Comparison of ENCODE assay signal across 20 cellular contexts in the genomic region with DNA sequence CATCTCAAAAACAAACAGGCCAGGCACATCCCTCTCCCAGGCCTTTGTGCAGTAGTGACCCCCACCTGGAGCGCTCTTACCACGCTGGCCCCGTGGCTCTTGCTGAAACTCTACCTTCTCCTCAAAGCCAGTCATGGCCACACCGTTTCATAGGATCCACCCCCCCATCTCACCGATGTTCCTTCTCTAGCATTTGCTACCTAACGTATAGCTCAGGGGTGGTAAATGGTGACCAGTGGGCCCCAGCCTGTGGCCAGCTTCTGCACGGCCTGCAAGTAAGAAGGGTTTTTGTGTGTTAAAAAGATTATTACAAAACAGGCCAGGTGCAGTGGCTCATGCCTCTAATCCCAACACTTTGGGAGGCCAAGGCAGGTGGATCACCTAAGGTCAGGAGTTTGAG.
"Had no signal": no experiment of that assay in that cellular context is flagged by ENCODE, and none has a peak within 500 bp of the region (broad histone marks: within the 10 kb centered on the region; RNA-seq: fewer than 3 reads in every experiment).

No MANE protein-coding gene starts in this region.

- ATAC-seq: left lobe of liver had no signal

- H3K4me3 Mint-ChIP-seq: activated naive CD4-positive, alpha-beta T cell treated with anti-CD3 and anti-CD28 coated beads, Interleukin-2, amount 10 ng/mL, durations not matched to agents 7 days and 5 days; activated T-cell treated with anti-CD3 and anti-CD28 coated beads, Interleukin-2, amount 50 U/mL, for 72 hours; brain; dendritic cell treated with granulocyte-macrophage colony-stimulating factor and Interleukin-4, amounts not matched to agents 40 ng/mL and 50 ng/mL, for 4 days; naive B cell; T-helper 1 cell treated with Interleukin-12 subunit alpha and Interleukin-12 subunit beta and Interleukin-4 antibody, amounts not matched to agents 30 μg/mL and 1 μg/mL, for 36 hours had no signal

- H3K36me3 Mint-ChIP-seq: activated naive CD4-positive, alpha-beta T cell treated with anti-CD3 and anti-CD28 coated beads, Interleukin-2, amount 10 ng/mL, durations not matched to agents 7 days and 5 days; brain; naive B cell had no signal

- H3K27me3 Mint-ChIP-seq: brain had no signal

- DNase-seq: activated CD4-positive, alpha-beta T cell treated with anti-CD3 and anti-CD28 coated beads, Interleukin-2, amount 50 U/mL, for 1 hour; activated effector memory CD4-positive, alpha-beta T cell treated with anti-CD3 and anti-CD28 coated beads, Interleukin-2, amount 50 U/mL, for 16 hours; activated naive CD4-positive, alpha-beta T cell treated with anti-CD3 and anti-CD28 coated beads, Interleukin-2, amount 10 ng/mL, durations not matched to agents 7 days and 5 days; activated T-cell treated with anti-CD3 and anti-CD28 coated beads, Interleukin-2, amount 50 U/mL, for 72 hours; caudate nucleus; effector CD4-positive, alpha-beta T cell; erythroblast; foreskin fibroblast; naive B cell; occipital lobe; retina; sigmoid colon; stimulated activated CD4-positive, alpha-beta T cell treated with anti-CD3 and anti-CD28 coated beads, Interleukin-2, amount 100 ng/mL, for 48 hours; stimulated activated CD8-positive, alpha-beta memory T cell treated with anti-CD3 and anti-CD28 coated beads, Interleukin-4, amount 100 ng/mL, for 48 hours; stimulated activated naive CD4-positive, alpha-beta T cell treated with Interleukin-2 at 50 U/mL for 16 hours; upper lobe of left lung had no signal

- H3K27ac Mint-ChIP-seq: activated naive CD4-positive, alpha-beta T cell treated with anti-CD3 and anti-CD28 coated beads, Interleukin-2, amount 10 ng/mL, durations not matched to agents 7 days and 5 days; activated T-cell treated with anti-CD3 and anti-CD28 coated beads, Interleukin-2, amount 50 U/mL, for 72 hours; dendritic cell treated with granulocyte-macrophage colony-stimulating factor and Interleukin-4, amounts not matched to agents 40 ng/mL and 50 ng/mL, for 4 days had no signal

- H3K9me3 Mint-ChIP-seq: activated naive CD4-positive, alpha-beta T cell treated with anti-CD3 and anti-CD28 coated beads, Interleukin-2, amount 10 ng/mL, durations not matched to agents 7 days and 5 days; activated T-cell treated with anti-CD3 and anti-CD28 coated beads, Interleukin-2, amount 50 U/mL, for 72 hours; brain; dendritic cell treated with granulocyte-macrophage colony-stimulating factor and Interleukin-4, amounts not matched to agents 40 ng/mL and 50 ng/mL, for 4 days; naive B cell; T-helper 1 cell treated with Interleukin-12 subunit alpha and Interleukin-12 subunit beta and Interleukin-4 antibody, amounts not matched to agents 30 μg/mL and 1 μg/mL, for 36 hours had no signal
